In genomic region chr2:69617744-69618143, GRCh38 we compare ENCODE assay signal across 14 cellular contexts. TPM values are rescaled to one million over a fixed set of nuclear protein-coding genes. Genes with fewer than 3 reads are reported as not detected.
DNase-seq lines count a peak whose midpoint lies in the region; ATAC-seq, FAIRE-seq and TF ChIP-seq lines count a peak whose summit lies in the region.
"Had no signal": no experiment of that assay in that cellular context is flagged by ENCODE, and none has a peak within 500 bp of the region (broad histone marks: within the 10 kb centered on the region; RNA-seq: fewer than 3 reads in every experiment).

No MANE protein-coding gene starts in this region.

- no peak overlapping the region for H4K8ac ChIP-seq in trophoblast cell (ENCODE audit: low read depth, low read length)

- H2AK5ac ChIP-seq in trophoblast cell (ENCODE audit: low read length), result no peak overlapping the region

- no peak overlapping the region for H3K27ac Mint-ChIP-seq in CD4-positive, CD25-positive, alpha-beta regulatory T cell
- H3K27ac Mint-ChIP-seq in activated T-helper 2 cell treated with anti-CD3 and anti-CD28 coated beads, Interferon-gamma antibody, Interleukin-2, Interleukin-4, amounts not matched to agents 10 μg/mL and 5 μg/mL and 100 μg/mL, durations not matched to agents 14 hours and 24 hours and 36 hours, result no peak overlapping the region
- H3K27ac Mint-ChIP-seq: B cell, GM23338 had no signal

- H3K79me2 ChIP-seq in Loucy (ENCODE audit: insufficient read depth, low read length) (peaks cover 99% of the 10 kb centered on the region), endothelial cell of umbilical vein (ENCODE audit: control insufficient read depth, insufficient read depth, low read length) (peaks cover 91% of the 10 kb centered on the region), trophoblast cell (ENCODE audit: control insufficient read depth, insufficient read depth, low read length, poor library complexity) (peaks cover 7% of the 10 kb centered on the region)

- DNase-seq in CD4-positive, CD25-positive, alpha-beta regulatory T cell, result no peak
- DNase-seq in endothelial cell of umbilical vein (ENCODE audit: low read depth, low spot score) (no peak), trophoblast cell (no peak), NK-92 (lab: John Stamatoyannopoulos, UW; ENCODE audit: unreplicated experiment) (no peak), NCI-H2029 treated with DMSO at 0.1 percent for 48 hours (lab: John Stamatoyannopoulos, UW) (no peak)
- DNase-seq in activated T-helper 2 cell treated with anti-CD3 and anti-CD28 coated beads, Interferon-gamma antibody, Interleukin-2, Interleukin-4, amounts not matched to agents 10 μg/mL and 5 μg/mL and 100 μg/mL, durations not matched to agents 14 hours and 24 hours and 36 hours (ENCODE audit: low spot score), result no peak
- DNase-seq: DMS 273 treated with DMSO at 0.1 percent for 48 hours, H7 had no signal

- H3K14ac ChIP-seq in trophoblast cell (ENCODE audit: low read length), result no peak overlapping the region

- POLR2A ChIA-PET in endothelial cell of umbilical vein (lab: Charles Lee), result no interaction called here

- peak; percentile 31 for FAIRE-seq in endothelial cell of umbilical vein (lab: Jason Lieb, UNC)
- FAIRE-seq: A204.1, GM12878 had no signal

- CTCF ChIA-PET in endothelial cell of umbilical vein (lab: Charles Lee), result interaction anchor here (1.1 to 1.8 kb wide), 2 partner anchors 53 to 107 kb away, joined by 3 to 5 read pairs; no protein-coding TSS in a partner anchor

- no peak overlapping the region for H4K91ac ChIP-seq in trophoblast cell (ENCODE audit: low read depth, low read length)

- H3K4me3 ChIP-seq in CD4-positive, CD25-positive, alpha-beta regulatory T cell (ENCODE audit: low read depth, low read length), result peak overlapping the region; percentile 42
- H3K4me3 ChIP-seq in Loucy (ENCODE audit: low read length, poor library complexity, severe bottlenecking), result no peak overlapping the region
- no peak overlapping the region for H3K4me3 ChIP-seq in endothelial cell of umbilical vein (replicated peaks in 1 of 3; ENCODE audit: insufficient read depth in 1 of 3, low read depth in 1 of 3, low read length in 3 of 3)
- H3K4me3 ChIP-seq in trophoblast cell (ENCODE audit: low read depth, low read length), result no peak overlapping the region
- H3K4me3 ChIP-seq: GM12878, GM23338 had no signal

- no peak overlapping the region for H2BK12ac ChIP-seq in trophoblast cell (ENCODE audit: low read length)

- no peak overlapping the region for H3K4ac ChIP-seq in trophoblast cell (ENCODE audit: low read depth, low read length)

- H3K27ac ChIP-seq in CD4-positive, CD25-positive, alpha-beta regulatory T cell (ENCODE audit: insufficient read depth, low read length, poor library complexity, severe bottlenecking), result no peak overlapping the region
- H3K27ac ChIP-seq in endothelial cell of umbilical vein (ENCODE audit: insufficient read depth, low read depth, low read length) (no peak overlapping the region), trophoblast cell (ENCODE audit: low read depth, low read length) (peak overlapping the region; percentile 22)

- dilution Hi-C loops in endothelial cell of umbilical vein (cut with MboI; ENCODE audit: extremely low pct_ligation_motif_present, low sequenced_read_pairs), result no loop called here

- H3K4me1 Mint-ChIP-seq in CD4-positive, CD25-positive, alpha-beta regulatory T cell, result peaks cover 17 to 35% (median 34%) of the 10 kb centered on the region in 4 donors
- peaks cover 27% of the 10 kb centered on the region for H3K4me1 Mint-ChIP-seq in activated T-helper 2 cell treated with anti-CD3 and anti-CD28 coated beads, Interferon-gamma antibody, Interleukin-2, Interleukin-4, amounts not matched to agents 10 μg/mL and 5 μg/mL and 100 μg/mL, durations not matched to agents 14 hours and 24 hours and 36 hours (ENCODE audit: low read depth)
- H3K4me1 Mint-ChIP-seq: B cell, GM23338 had no signal

- H3K4me1 ChIP-seq in CD4-positive, CD25-positive, alpha-beta regulatory T cell (ENCODE audit: control insufficient read depth, insufficient read depth, low read length, poor library complexity, severe bottlenecking), result peaks cover 91% of the 10 kb centered on the region
- peaks cover 60% of the 10 kb centered on the region for H3K4me1 ChIP-seq in Loucy (ENCODE audit: insufficient read depth, low read length, poor library complexity, severe bottlenecking)
- H3K4me1 ChIP-seq in endothelial cell of umbilical vein (ENCODE audit: control insufficient read depth, extremely low read depth, insufficient read depth, low read length), result peaks cover 29% of the 10 kb centered on the region
- peaks cover 15 to 33% of the 10 kb centered on the region in 2 experiments for H3K4me1 ChIP-seq in trophoblast cell (ENCODE audit: control insufficient read depth in 1 of 2, insufficient read depth in 2 of 2, low read length in 2 of 2)

- no peak overlapping the region for H3K4me3 Mint-ChIP-seq in CD4-positive, CD25-positive, alpha-beta regulatory T cell
- H3K4me3 Mint-ChIP-seq in activated T-helper 2 cell treated with anti-CD3 and anti-CD28 coated beads, Interferon-gamma antibody, Interleukin-2, Interleukin-4, amounts not matched to agents 10 μg/mL and 5 μg/mL and 100 μg/mL, durations not matched to agents 14 hours and 24 hours and 36 hours (ENCODE audit: low read depth), result no peak overlapping the region
- H3K4me3 Mint-ChIP-seq: B cell, GM23338 had no signal

- H4K12ac ChIP-seq in trophoblast cell (ENCODE audit: low read depth, low read length), result no peak overlapping the region

- peaks cover 13% of the 10 kb centered on the region for H3K79me1 ChIP-seq in trophoblast cell (ENCODE audit: low read length)

- no peaks in the 10 kb centered on the region for H3K27me3 Mint-ChIP-seq in CD4-positive, CD25-positive, alpha-beta regulatory T cell
- no peaks in the 10 kb centered on the region for H3K27me3 Mint-ChIP-seq in activated T-helper 2 cell treated with anti-CD3 and anti-CD28 coated beads, Interferon-gamma antibody, Interleukin-2, Interleukin-4, amounts not matched to agents 10 μg/mL and 5 μg/mL and 100 μg/mL, durations not matched to agents 14 hours and 24 hours and 36 hours (ENCODE audit: low read depth)

- ATAC-seq in CD4-positive, CD25-positive, alpha-beta regulatory T cell (ENCODE audit: low read depth in 2 of 2), result no peak
- ATAC-seq in HG03139 (IDR thresholded peaks at IDR 0.05; ENCODE audit: unreplicated experiment), result no peak
- ATAC-seq: GM12878, GM23338 had no signal

- H2BK5ac ChIP-seq in trophoblast cell (ENCODE audit: low read depth, low read length, poor library complexity), result no peak overlapping the region

- H3K9me3 Mint-ChIP-seq in CD4-positive, CD25-positive, alpha-beta regulatory T cell, result peaks cover 0 to 2% (median 0%) of the 10 kb centered on the region in 7 donors
- peaks cover 11% of the 10 kb centered on the region for H3K9me3 Mint-ChIP-seq in activated T-helper 2 cell treated with anti-CD3 and anti-CD28 coated beads, Interferon-gamma antibody, Interleukin-2, Interleukin-4, amounts not matched to agents 10 μg/mL and 5 μg/mL and 100 μg/mL, durations not matched to agents 14 hours and 24 hours and 36 hours
- H3K9me3 Mint-ChIP-seq: GM23338 had no signal

- H3K9me1 ChIP-seq in endothelial cell of umbilical vein (replicated peaks; ENCODE audit: control insufficient read depth, extremely low read depth, insufficient read depth, low read length), result no peaks in the 10 kb centered on the region

- no peaks in the 10 kb centered on the region for H3K9me3 ChIP-seq in CD4-positive, CD25-positive, alpha-beta regulatory T cell (ENCODE audit: control insufficient read depth in 2 of 2, low read length in 2 of 2)
- H3K9me3 ChIP-seq in Loucy (ENCODE audit: insufficient read depth, low read depth, low read length), result 0 out of 2 replicates have a peak, but pooled peaks cover 7% of the 10 kb centered on the region
- no peaks in the 10 kb centered on the region for H3K9me3 ChIP-seq in endothelial cell of umbilical vein (replicated peaks; ENCODE audit: control insufficient read depth, insufficient read depth, low read length)
- H3K9me3 ChIP-seq in trophoblast cell (ENCODE audit: insufficient read depth, low read depth, low read length), result peaks cover 2% of the 10 kb centered on the region

- H3K23ac ChIP-seq in trophoblast cell (ENCODE audit: low read length), result no peak overlapping the region

- WGBS in trophoblast cell (ENCODE audit: extremely low coverage, insufficient coverage, insufficient read length), result no CpG with 5 or more reads among the region's 1 CpG

- H2AFZ ChIP-seq in Loucy (ENCODE audit: low read length) (no peak overlapping the region), endothelial cell of umbilical vein (ENCODE audit: low read depth, low read length) (no peak overlapping the region), trophoblast cell (ENCODE audit: insufficient read depth, low read length, poor library complexity) (no peak overlapping the region)
- H2AFZ ChIP-seq: GM23338 had no signal

- H3K9ac ChIP-seq in Loucy (ENCODE audit: low read depth, low read length, poor library complexity, severe bottlenecking), result no peak overlapping the region
- H3K9ac ChIP-seq in endothelial cell of umbilical vein (replicated peaks; ENCODE audit: extremely low read depth, insufficient read depth, low read length), result no peak overlapping the region
- H3K9ac ChIP-seq in trophoblast cell (ENCODE audit: low read length), result no peak overlapping the region

- no peak overlapping the region for H2BK120ac ChIP-seq in trophoblast cell (ENCODE audit: insufficient read depth, low read length, poor library complexity)

- TF ChIP-seq CTCF in Loucy (conservative IDR thresholded peaks at IDR 0.05; ENCODE audit: low read length), result no peak
- no peak for TF ChIP-seq CTCF in endothelial cell of umbilical vein (IDR thresholded peaks at IDR 0.05; ENCODE audit: extremely low read depth in 1 of 2, insufficient read depth in 1 of 2, low read depth in 1 of 2, low read length in 2 of 2)

- H4K20me1 ChIP-seq in Loucy (ENCODE audit: insufficient read depth, low read length, poor library complexity, severe bottlenecking) (peaks cover 61% of the 10 kb centered on the region), endothelial cell of umbilical vein (replicated peaks; ENCODE audit: control insufficient read depth, extremely low read depth, insufficient read depth, low read length) (no peaks in the 10 kb centered on the region)

- H3K9me2 ChIP-seq in Loucy (replicated peaks; ENCODE audit: low read depth, low read length), result no peaks in the 10 kb centered on the region

- no peak overlapping the region for H3K18ac ChIP-seq in trophoblast cell (ENCODE audit: low read length)

- intact Hi-C loops in endothelial cell of umbilical vein (cut with micrococcal nuclease), result no loop called here
- intact Hi-C loops in activated T-helper 2 cell treated with anti-CD3 and anti-CD28 coated beads, Interferon-gamma antibody, Interleukin-2, Interleukin-4, amounts not matched to agents 10 μg/mL and 5 μg/mL and 100 μg/mL, durations not matched to agents 14 hours and 24 hours and 36 hours (cut with micrococcal nuclease), result loop anchor here (5.0 kb wide), 1 partner anchor 35 kb away; no protein-coding TSS in a partner anchor

- no peaks in the 10 kb centered on the region for H3K27me3 ChIP-seq in CD4-positive, CD25-positive, alpha-beta regulatory T cell (ENCODE audit: control insufficient read depth, insufficient read depth, low read length)
- H3K27me3 ChIP-seq in Loucy (ENCODE audit: insufficient read depth, low read length, poor library complexity, severe bottlenecking) (no peaks in the 10 kb centered on the region), endothelial cell of umbilical vein (ENCODE audit: control insufficient read depth in 2 of 2, insufficient read depth in 2 of 2, low read length in 2 of 2) (no peaks in the 10 kb centered on the region), trophoblast cell (ENCODE audit: insufficient read depth, low read length) (no peaks in the 10 kb centered on the region)

- BruUV-seq in endothelial cell of umbilical vein (replicated peaks; lab: Mats Ljungman, UMichigan), result no TSS peak

- TF ChIP-seq POLR2A in endothelial cell of umbilical vein (IDR thresholded peaks at IDR 0.05; ENCODE audit: low read depth, low read length), result no peak

- H3K36me3 Mint-ChIP-seq in CD4-positive, CD25-positive, alpha-beta regulatory T cell, result peaks cover 30% of the 10 kb centered on the region
- peaks cover 41% of the 10 kb centered on the region for H3K36me3 Mint-ChIP-seq in activated T-helper 2 cell treated with anti-CD3 and anti-CD28 coated beads, Interferon-gamma antibody, Interleukin-2, Interleukin-4, amounts not matched to agents 10 μg/mL and 5 μg/mL and 100 μg/mL, durations not matched to agents 14 hours and 24 hours and 36 hours (ENCODE audit: low read depth)

- H3K36me3 ChIP-seq in CD4-positive, CD25-positive, alpha-beta regulatory T cell (ENCODE audit: control insufficient read depth, insufficient read depth, low read length), result peaks cover 32% of the 10 kb centered on the region
- H3K36me3 ChIP-seq in Loucy (ENCODE audit: insufficient read depth, low read length), result peaks cover 29% of the 10 kb centered on the region
- peaks cover 0 to 2% of the 10 kb centered on the region in 2 experiments for H3K36me3 ChIP-seq in endothelial cell of umbilical vein (ENCODE audit: control insufficient read depth in 2 of 2, extremely low read depth in 1 of 2, insufficient read depth in 2 of 2, low read length in 2 of 2)
- H3K36me3 ChIP-seq in trophoblast cell (ENCODE audit: control insufficient read depth in 1 of 2, insufficient read depth in 2 of 2, low read length in 2 of 2), result no peaks in the 10 kb centered on the region

- H3F3A ChIP-seq in Loucy (ENCODE audit: low read depth), result peaks cover 5% of the 10 kb centered on the region; the same call in 1 of the 2 replicates

- H3K4me2 ChIP-seq in Loucy (ENCODE audit: low read depth, low read length, poor library complexity, severe bottlenecking), result peak overlapping the region; percentile 48
- no peak overlapping the region for H3K4me2 ChIP-seq in endothelial cell of umbilical vein (ENCODE audit: insufficient read depth, low read length)
- no peak overlapping the region for H3K4me2 ChIP-seq in trophoblast cell (ENCODE audit: low read length)
- H3K4me2 ChIP-seq: GM23338 had no signal

RNA-seq across cellular contexts. Expression of gene AAK1, which starts 25.8 kb away (rescaled TPM):
- 258 TPM for total RNA-seq in CD4-positive, CD25-positive, alpha-beta regulatory T cell
- polyA plus RNA-seq in CD4-positive, CD25-positive, alpha-beta regulatory T cell, result 10 to 100 TPM; 70.7 to 99.5 (median 72.4) TPM
- total RNA-seq in endothelial cell of umbilical vein, result 116 and 127 TPM in 2 replicates
- polyA plus RNA-seq in endothelial cell of umbilical vein, result 29.2 and 31.0 TPM in 2 replicates
- polyA plus RNA-seq in endothelial cell of umbilical vein (2011; cell fraction: cytosol; rRNA removed), result 41.4 and 42.4 TPM in 2 replicates
- polyA plus RNA-seq in endothelial cell of umbilical vein (2011; cell fraction: nucleus; rRNA removed), result 86.7 and 94.8 TPM in 2 replicates
- polyA plus RNA-seq in endothelial cell of umbilical vein (2012), result 45.3 and 54.2 TPM in 2 replicates
- 94.4 and 98.8 TPM in 2 replicates for polyA minus RNA-seq in endothelial cell of umbilical vein
- polyA minus RNA-seq in endothelial cell of umbilical vein (2011; cell fraction: cytosol; rRNA and poly(A)+ RNA removed), result 11.4 TPM
- 152 and 180 TPM in 2 replicates for polyA minus RNA-seq in endothelial cell of umbilical vein (2011; cell fraction: nucleus; rRNA and poly(A)+ RNA removed)
- 137 and 140 TPM in 2 replicates for polyA plus RNA-seq in trophoblast cell (2013)
- 108 TPM in 2 replicates for total RNA-seq in activated T-helper 2 cell treated with anti-CD3 and anti-CD28 coated beads, Interferon-gamma antibody, Interleukin-2, Interleukin-4, amounts not matched to agents 10 μg/mL and 5 μg/mL and 100 μg/mL, durations not matched to agents 14 hours and 24 hours and 36 hours
